In the genomic region with DNA sequence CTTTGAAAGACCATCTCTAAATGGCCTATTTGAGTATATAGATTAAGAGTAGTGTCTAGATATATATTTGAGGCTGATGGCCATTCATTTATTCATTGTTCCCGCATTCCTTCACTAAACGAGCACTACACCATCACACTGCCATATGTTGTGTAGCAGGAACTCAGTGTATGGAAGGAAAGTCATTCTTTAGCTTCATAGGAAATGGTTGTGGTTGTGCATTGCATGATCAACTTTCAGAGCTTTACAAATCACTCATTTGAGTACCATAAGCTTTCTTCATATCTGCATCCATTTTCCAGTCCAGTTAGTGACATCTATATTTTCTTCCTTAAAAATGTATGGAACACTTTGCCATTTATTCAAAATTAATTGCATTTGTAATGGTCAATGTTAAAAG, we compare ENCODE assay signal across 19 cellular contexts.
DNase-seq lines count a peak whose midpoint lies in the region; ATAC-seq and TF ChIP-seq lines count a peak whose summit lies in the region.
"Had no signal": no experiment of that assay in that cellular context is flagged by ENCODE, and none has a peak within 500 bp of the region (broad histone marks: within the 10 kb centered on the region; RNA-seq: fewer than 3 reads in every experiment).

No MANE protein-coding gene starts in this region.

- no peaks in the 10 kb centered on the region for H3K36me3 Mint-ChIP-seq in activated naive CD4-positive, alpha-beta T cell treated with anti-CD3 and anti-CD28 coated beads, Interleukin-2, amount 50 U/mL, for 72 hours
- H3K36me3 Mint-ChIP-seq in activated naive CD4-positive, alpha-beta T cell treated with anti-CD3 and anti-CD28 coated beads, Interleukin-2, amount 10 ng/mL, durations not matched to agents 7 days and 5 days = peaks cover 16% of the 10 kb centered on the region
- H3K36me3 Mint-ChIP-seq in stimulated activated effector memory CD8-positive, alpha-beta T cell treated with anti-CD3 and anti-CD28 coated beads, Interleukin-12 subunit alpha, Interleukin-12 subunit beta, amount 100 ng/mL, for 72 hours = peaks cover 11% of the 10 kb centered on the region
- H3K36me3 Mint-ChIP-seq in activated naive CD8-positive, alpha-beta T cell treated with anti-CD3 and anti-CD28 coated beads for 36 hours = peaks cover 29% of the 10 kb centered on the region

- H3K4me3 Mint-ChIP-seq in activated naive CD4-positive, alpha-beta T cell treated with anti-CD3 and anti-CD28 coated beads, Interleukin-2, amount 10 ng/mL, durations not matched to agents 7 days and 5 days = no peak overlapping the region
- no peak overlapping the region for H3K4me3 Mint-ChIP-seq in stimulated activated effector memory CD8-positive, alpha-beta T cell treated with anti-CD3 and anti-CD28 coated beads, Interleukin-12 subunit alpha, Interleukin-12 subunit beta, amount 100 ng/mL, for 72 hours
- H3K4me3 Mint-ChIP-seq in activated naive CD8-positive, alpha-beta T cell treated with anti-CD3 and anti-CD28 coated beads for 36 hours = no peak overlapping the region
- H3K4me3 Mint-ChIP-seq: CD8-positive, alpha-beta memory T cell had no signal

- no peak for TF ChIP-seq CTCF in lower leg skin (IDR thresholded peaks at IDR 0.05)

- ATAC-seq in activated naive CD4-positive, alpha-beta T cell treated with anti-CD3 and anti-CD28 coated beads, Interleukin-2, amount 50 U/mL, for 72 hours = peak; percentile 48 to 74
- ATAC-seq in GM18909 (IDR thresholded peaks at IDR 0.05; ENCODE audit: poor library complexity, unreplicated experiment) (peak; percentile 52), HG03378 (IDR thresholded peaks at IDR 0.05; ENCODE audit: unreplicated experiment) (peak; percentile 56), Right ventricle myocardium superior (ENCODE audit: poor library complexity) (no peak)
- peak; percentile 77 for ATAC-seq in stimulated activated effector memory CD8-positive, alpha-beta T cell treated with anti-CD3 and anti-CD28 coated beads, Interleukin-12 subunit alpha, Interleukin-12 subunit beta, amount 100 ng/mL, for 72 hours
- ATAC-seq: A549, Panc1 had no signal

- H3K4me3 ChIP-seq in lower leg skin (ENCODE audit: low read depth, poor library complexity, severe bottlenecking) = no peak overlapping the region
- H3K4me3 ChIP-seq: A549, SJSA1 had no signal

- TF ChIP-seq POLR2A in lower leg skin (IDR thresholded peaks at IDR 0.05) = no peak

- no peak for DNase-seq in activated naive CD4-positive, alpha-beta T cell treated with anti-CD3 and anti-CD28 coated beads, Interleukin-2, amount 50 U/mL, for 72 hours (ENCODE audit: low spot score in 2 of 2)
- no peak for DNase-seq in activated naive CD4-positive, alpha-beta T cell treated with anti-CD3 and anti-CD28 coated beads, Interleukin-2, amount 10 ng/mL, durations not matched to agents 7 days and 5 days
- DNase-seq in stimulated activated effector memory CD8-positive, alpha-beta T cell treated with anti-CD3 and anti-CD28 coated beads, Interleukin-12 subunit alpha, Interleukin-12 subunit beta, amount 100 ng/mL, for 72 hours (ENCODE audit: low spot score in 2 of 2) = no peak
- no peak for DNase-seq in activated naive CD8-positive, alpha-beta T cell treated with anti-CD3 and anti-CD28 coated beads for 36 hours
- DNase-seq in lower leg skin (ENCODE audit: low spot score in 2 of 2) (no peak), Right ventricle myocardium superior (no peak)
- DNase-seq: CD8-positive, alpha-beta memory T cell; MM.1S; NCI-H1092; NCI-H146; NCI-H2029 treated with DMSO at 0.1 percent for 48 hours; NCI-H2171 treated with DMSO at 0.1 percent for 48 hours; NCI-H446 treated with DMSO at 0.1 percent for 48 hours; NCI-H69 had no signal

- 76 to 89% methylated on average over 2 of the region's 2 CpGs for WGBS in lower leg skin, 2 donors

- H3K27ac Mint-ChIP-seq in activated naive CD4-positive, alpha-beta T cell treated with anti-CD3 and anti-CD28 coated beads, Interleukin-2, amount 50 U/mL, for 72 hours = no peak overlapping the region
- H3K27ac Mint-ChIP-seq in activated naive CD4-positive, alpha-beta T cell treated with anti-CD3 and anti-CD28 coated beads, Interleukin-2, amount 10 ng/mL, durations not matched to agents 7 days and 5 days = no peak overlapping the region
- peak overlapping the region; percentile 18 for H3K27ac Mint-ChIP-seq in stimulated activated effector memory CD8-positive, alpha-beta T cell treated with anti-CD3 and anti-CD28 coated beads, Interleukin-12 subunit alpha, Interleukin-12 subunit beta, amount 100 ng/mL, for 72 hours
- H3K27ac Mint-ChIP-seq in activated naive CD8-positive, alpha-beta T cell treated with anti-CD3 and anti-CD28 coated beads for 36 hours = no peak overlapping the region

- no peaks in the 10 kb centered on the region for H3K9me3 Mint-ChIP-seq in activated naive CD4-positive, alpha-beta T cell treated with anti-CD3 and anti-CD28 coated beads, Interleukin-2, amount 50 U/mL, for 72 hours
- H3K9me3 Mint-ChIP-seq in activated naive CD4-positive, alpha-beta T cell treated with anti-CD3 and anti-CD28 coated beads, Interleukin-2, amount 10 ng/mL, durations not matched to agents 7 days and 5 days = no peaks in the 10 kb centered on the region
- H3K9me3 Mint-ChIP-seq in stimulated activated effector memory CD8-positive, alpha-beta T cell treated with anti-CD3 and anti-CD28 coated beads, Interleukin-12 subunit alpha, Interleukin-12 subunit beta, amount 100 ng/mL, for 72 hours = no peaks in the 10 kb centered on the region
- no peaks in the 10 kb centered on the region for H3K9me3 Mint-ChIP-seq in activated naive CD8-positive, alpha-beta T cell treated with anti-CD3 and anti-CD28 coated beads for 36 hours
- H3K9me3 Mint-ChIP-seq: CD8-positive, alpha-beta memory T cell had no signal

- CTCF ChIA-PET in activated naive CD4-positive, alpha-beta T cell treated with anti-CD3 and anti-CD28 coated beads, Interleukin-2, amount 10 ng/mL, durations not matched to agents 7 days and 5 days (lab: Charles Lee) = interaction anchor here (1.4 kb wide), 1 partner anchor 10 kb away, joined by 3 read pairs; no protein-coding TSS in a partner anchor

- intact Hi-C loops in lower leg skin (cut with DNase I; ENCODE audit: low total_unique reads) (no loop called here), Right ventricle myocardium superior (cut with DNase I) (no loop called here)

- no peaks in the 10 kb centered on the region for H3K27me3 Mint-ChIP-seq in activated naive CD4-positive, alpha-beta T cell treated with anti-CD3 and anti-CD28 coated beads, Interleukin-2, amount 10 ng/mL, durations not matched to agents 7 days and 5 days
- no peaks in the 10 kb centered on the region for H3K27me3 Mint-ChIP-seq in activated naive CD8-positive, alpha-beta T cell treated with anti-CD3 and anti-CD28 coated beads for 36 hours
- H3K27me3 Mint-ChIP-seq: CD8-positive, alpha-beta memory T cell had no signal

- peaks cover 8% of the 10 kb centered on the region for H3K4me1 Mint-ChIP-seq in activated naive CD4-positive, alpha-beta T cell treated with anti-CD3 and anti-CD28 coated beads, Interleukin-2, amount 10 ng/mL, durations not matched to agents 7 days and 5 days
- peaks cover 71% of the 10 kb centered on the region for H3K4me1 Mint-ChIP-seq in stimulated activated effector memory CD8-positive, alpha-beta T cell treated with anti-CD3 and anti-CD28 coated beads, Interleukin-12 subunit alpha, Interleukin-12 subunit beta, amount 100 ng/mL, for 72 hours
- peaks cover 43% of the 10 kb centered on the region for H3K4me1 Mint-ChIP-seq in activated naive CD8-positive, alpha-beta T cell treated with anti-CD3 and anti-CD28 coated beads for 36 hours
